18 cellular contexts compared by ENCODE assay signal in the genomic region with DNA sequence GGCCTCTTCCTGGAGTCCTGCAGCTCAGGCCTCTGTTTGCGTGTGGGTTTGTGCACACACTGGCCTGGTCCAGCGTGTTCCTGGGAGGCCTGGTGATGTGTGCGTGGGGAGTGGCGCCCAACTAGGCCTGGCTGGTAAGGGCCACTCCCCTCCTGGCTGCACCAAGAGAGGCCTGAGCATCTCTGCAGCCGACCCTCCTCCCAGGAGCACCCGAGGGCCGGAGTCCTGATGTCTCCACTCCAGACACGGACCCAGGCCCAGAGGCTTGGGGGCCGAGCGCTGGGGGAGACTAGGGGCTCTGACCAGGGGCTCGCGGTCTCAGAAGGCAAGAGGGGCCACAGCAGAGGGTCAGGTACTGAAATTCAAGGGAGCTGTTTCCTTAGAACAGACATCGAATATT. TPM values are rescaled to one million over a fixed set of nuclear protein-coding genes. Genes with fewer than 3 reads are reported as not detected.
DNase-seq lines count a peak whose midpoint lies in the region; ATAC-seq, FAIRE-seq and TF ChIP-seq lines count a peak whose summit lies in the region.
"Had no signal": no experiment of that assay in that cellular context is flagged by ENCODE, and none has a peak within 500 bp of the region (broad histone marks: within the 10 kb centered on the region; RNA-seq: fewer than 3 reads in every experiment).

No MANE protein-coding gene starts in this region.

- H3K14ac ChIP-seq in trophoblast cell (ENCODE audit: low read length): no peak overlapping the region

- H3K9me3 Mint-ChIP-seq in nephron: peaks cover 14% of the 10 kb centered on the region

- intact Hi-C loops in right lobe of liver (cut with DNase I): no loop called here
- intact Hi-C loops in HepG2 (cut with micrococcal nuclease; ENCODE audit: unreplicated experiment): no loop called here
- intact Hi-C loops in cardiac septum (cut with DNase I): no loop called here

- in situ Hi-C loops in HepG2 (cut with HindIII; ENCODE audit: extremely low pct_ligation_motif_present, low pct_unique_long_range_greater_than_20kb): no loop called here

- H2BK12ac ChIP-seq in trophoblast cell (ENCODE audit: low read length): no peak overlapping the region

- BruUV-seq in HepG2 (replicated peaks; lab: Mats Ljungman, UMichigan): no TSS peak

- H2AK5ac ChIP-seq in trophoblast cell (ENCODE audit: low read length): no peak overlapping the region

- POLR2A ChIA-PET in HepG2 (lab: Yijun Ruan, JAX): no interaction called here

- H3K79me2 ChIP-seq in HepG2 (ENCODE audit: insufficient read depth, low read length) (no peaks in the 10 kb centered on the region), trophoblast cell (ENCODE audit: control insufficient read depth, insufficient read depth, low read length, poor library complexity) (no peaks in the 10 kb centered on the region)

- ATAC-seq in right lobe of liver (no peak), HepG2 (no peak), GM21515 (IDR thresholded peaks at IDR 0.05; ENCODE audit: unreplicated experiment) (no peak)
- ATAC-seq: CD8-positive, alpha-beta T cell had no signal

- TF ChIP-seq CTCF in right lobe of liver (IDR thresholded peaks at IDR 0.05): no peak
- no peak for TF ChIP-seq CTCF in HepG2 (CRISPR knock-in tag; IDR thresholded peaks at IDR 0.05)
- TF ChIP-seq CTCF in nephron (IDR thresholded peaks at IDR 0.05; ENCODE audit: unreplicated experiment in 3 of 3): no peak

- no peak overlapping the region for H2BK5ac ChIP-seq in trophoblast cell (ENCODE audit: low read depth, low read length, poor library complexity)

- H2AFZ ChIP-seq in HepG2 (ENCODE audit: low read length) (no peak overlapping the region), trophoblast cell (ENCODE audit: insufficient read depth, low read length, poor library complexity) (no peak overlapping the region)

- no peak overlapping the region for H3K4ac ChIP-seq in trophoblast cell (ENCODE audit: low read depth, low read length)

- H3K27ac Mint-ChIP-seq in nephron: peak overlapping the region; percentile 67 to 89 (median 85)
- H3K27ac Mint-ChIP-seq: CD8-positive, alpha-beta T cell had no signal

- H3K4me3 ChIP-seq in right lobe of liver (no peak overlapping the region), HepG2 (replicated peaks in 1 of 3; ENCODE audit: insufficient read depth in 1 of 3, low read depth in 2 of 3, low read length in 3 of 3) (no peak overlapping the region), trophoblast cell (ENCODE audit: low read depth, low read length) (no peak overlapping the region)
- H3K4me3 ChIP-seq: BLaER1 had no signal

- no peaks in the 10 kb centered on the region for H3K79me1 ChIP-seq in trophoblast cell (ENCODE audit: low read length)

- H3K9ac ChIP-seq in HepG2 (ENCODE audit: insufficient read depth, low read depth, low read length) (no peak overlapping the region), trophoblast cell (ENCODE audit: low read length) (no peak overlapping the region)
- H3K9ac ChIP-seq: BLaER1, KMS-11 had no signal

- TF ChIP-seq POLR2A in right lobe of liver (IDR thresholded peaks at IDR 0.05): no peak
- TF ChIP-seq POLR2A in HepG2 (IDR thresholded peaks at IDR 0.05; ENCODE audit: insufficient read depth in 1 of 2, low read depth in 2 of 2, low read length in 2 of 2): no peak

- no peak overlapping the region for H2BK120ac ChIP-seq in trophoblast cell (ENCODE audit: insufficient read depth, low read length, poor library complexity)

- H3K36me3 ChIP-seq in right lobe of liver (no peaks in the 10 kb centered on the region), HepG2 (replicated peaks in 1 of 2; ENCODE audit: control insufficient read depth in 1 of 2, insufficient read depth in 2 of 2, low read length in 2 of 2) (no peaks in the 10 kb centered on the region), trophoblast cell (ENCODE audit: control insufficient read depth in 1 of 2, insufficient read depth in 2 of 2, low read length in 2 of 2) (no peaks in the 10 kb centered on the region)
- H3K36me3 ChIP-seq: BLaER1 had no signal

- H3K9me3 ChIP-seq in right lobe of liver: no peaks in the 10 kb centered on the region
- no peaks in the 10 kb centered on the region for H3K9me3 ChIP-seq in HepG2 (ENCODE audit: low read length)
- H3K9me3 ChIP-seq in trophoblast cell (ENCODE audit: insufficient read depth, low read depth, low read length): peaks cover 4% of the 10 kb centered on the region

- H3K27me3 Mint-ChIP-seq in nephron (ENCODE audit: low read depth): peaks cover 3% of the 10 kb centered on the region

- H3K4me2 ChIP-seq in HepG2 (ENCODE audit: low read depth, low read length) (no peak overlapping the region), trophoblast cell (ENCODE audit: low read length) (no peak overlapping the region)
- H3K4me2 ChIP-seq: BLaER1, KMS-11 had no signal

- H3K27ac ChIP-seq in right lobe of liver: no peak overlapping the region
- H3K27ac ChIP-seq in HepG2 (ENCODE audit: extremely low read length, insufficient read depth, low read length): no peak overlapping the region
- H3K27ac ChIP-seq in trophoblast cell (ENCODE audit: low read depth, low read length): no peak overlapping the region
- H3K27ac ChIP-seq: BLaER1, KMS-11 had no signal

- no peak overlapping the region for H3K23ac ChIP-seq in trophoblast cell (ENCODE audit: low read length)

- H3K4me1 Mint-ChIP-seq in nephron: peaks cover 44% of the 10 kb centered on the region

- no peak overlapping the region for H4K12ac ChIP-seq in trophoblast cell (ENCODE audit: low read depth, low read length)

- no peaks in the 10 kb centered on the region for H4K20me1 ChIP-seq in HepG2 (ENCODE audit: insufficient read depth, low read length)
- H4K20me1 ChIP-seq: BLaER1 had no signal

- H3K4me3 Mint-ChIP-seq in nephron: peak overlapping the region in 1 of 3 experiments; percentile 19
- H3K4me3 Mint-ChIP-seq: CD8-positive, alpha-beta T cell had no signal

- DNase-seq in right lobe of liver (peak in 2 of 3 donors; percentile 5 to 33), HepG2 (ENCODE audit: low spot score) (no peak), cardiac septum (ENCODE audit: low spot score) (peak; percentile 57), amniotic stem cell (lab: John Stamatoyannopoulos, UW) (no peak), trophoblast cell (no peak), SK-N-DZ (ENCODE audit: low spot score) (no peak)
- DNase-seq: Calu3, DMS53, NCI-H1417, NCI-H187 treated with DMSO at 0.1 percent for 48 hours, NCI-H345, NCI-H524 treated with DMSO at 0.1 percent for 48 hours had no signal

- no peak for TF ChIP-seq RAD21 in HepG2 (CRISPR knock-in tag; IDR thresholded peaks at IDR 0.05)

- no peaks in the 10 kb centered on the region for H3K4me1 ChIP-seq in right lobe of liver
- no peaks in the 10 kb centered on the region for H3K4me1 ChIP-seq in HepG2 (ENCODE audit: insufficient read depth, low read length)
- no peaks in the 10 kb centered on the region for H3K4me1 ChIP-seq in trophoblast cell (ENCODE audit: control insufficient read depth in 1 of 2, insufficient read depth in 2 of 2, low read length in 2 of 2)

- H3K27me3 ChIP-seq in right lobe of liver (no peaks in the 10 kb centered on the region), HepG2 (ENCODE audit: control insufficient read depth in 1 of 2, insufficient read depth in 2 of 2, low read length in 2 of 2) (no peaks in the 10 kb centered on the region; a peak in 1 of 5 replicates), trophoblast cell (ENCODE audit: insufficient read depth, low read length) (no peaks in the 10 kb centered on the region)
- H3K27me3 ChIP-seq: BLaER1 had no signal

- FAIRE-seq in HepG2 (lab: Jason Lieb, UNC): no peak
- FAIRE-seq: GM12891 had no signal

- 80% methylated on average over 4 of the region's 13 CpGs for WGBS in right lobe of liver (ENCODE audit: insufficient coverage, low coverage, low lambda C conversion rate, missing lambda C conversion rate)
- WGBS in HepG2 (ENCODE audit: low lambda C conversion rate): 86% methylated on average over 5 of the region's 13 CpGs
- no CpG with 5 or more reads among the region's 13 CpGs for WGBS in trophoblast cell (ENCODE audit: extremely low coverage, insufficient coverage, insufficient read length)

- no peak overlapping the region for H3K18ac ChIP-seq in trophoblast cell (ENCODE audit: low read length)

- H4K8ac ChIP-seq in trophoblast cell (ENCODE audit: low read depth, low read length): no peak overlapping the region

- CTCF ChIA-PET in HepG2 (lab: Yijun Ruan, JAX; ENCODE audit: low intra/inter-chr PET ratio, low total read pairs): no interaction called here

- no peak overlapping the region for H4K91ac ChIP-seq in trophoblast cell (ENCODE audit: low read depth, low read length)

- H3K36me3 Mint-ChIP-seq in nephron (ENCODE audit: low read depth): peaks cover 29% of the 10 kb centered on the region

- TF ChIP-seq EP300 in HepG2 (IDR thresholded peaks at IDR 0.05; ENCODE audit: low read depth in 2 of 2, low read length in 2 of 2): no peak
- no peak for TF ChIP-seq EP300 in HepG2 (CRISPR knock-in tag; IDR thresholded peaks at IDR 0.05; ENCODE audit: borderline replicate concordance)

RNA-seq across cellular contexts. Expression of a gene that starts 33.3 kb away (rescaled TPM):
- 1 to 10 TPM; 3.1 to 7.1 (median 4.5) TPM for total RNA-seq in right lobe of liver
- total RNA-seq in HepG2 (2016; rRNA removed; fragmentation: Illumina TruSeq; extraction: Trizol): 3.9 and 6.5 TPM in 2 replicates
- 1.5 and 2.2 TPM in 2 replicates for total RNA-seq in HepG2 (2016; cell fraction: cytosol; rRNA removed; fragmentation: Illumina TruSeq; extraction: Trizol; ENCODE audit: low read depth)
- 3.5 and 5.4 TPM in 2 replicates for total RNA-seq in HepG2 (2016; cell fraction: insoluble cytoplasmic fraction; rRNA removed; fragmentation: Illumina TruSeq; extraction: Trizol)
- 1.7 and 1.8 TPM in 2 replicates for total RNA-seq in HepG2 (2016; cell fraction: membrane; rRNA removed; fragmentation: Illumina TruSeq; extraction: Trizol)
- total RNA-seq in HepG2 (2016; cell fraction: nucleus; rRNA removed; fragmentation: Illumina TruSeq; extraction: Trizol): 6.4 and 6.8 TPM in 2 replicates
- polyA plus RNA-seq in HepG2 (2011; rRNA removed): 2.6 and 3.1 TPM in 2 replicates
- polyA plus RNA-seq in HepG2 (2011; cell fraction: cytosol; rRNA removed): 2.5 and 3.1 TPM in 2 replicates
- polyA plus RNA-seq in HepG2 (2011; cell fraction: nucleus; rRNA removed): 7.8 and 8.8 TPM in 2 replicates
- 1.3 and 1.7 TPM in 2 replicates for polyA plus RNA-seq in HepG2 (2012)
- 0.84 and 1.9 TPM in 2 replicates for polyA plus RNA-seq in HepG2 (2016; cell fraction: cytosol; fragmentation: Illumina TruSeq; extraction: Trizol; ENCODE audit: low read depth)
- polyA plus RNA-seq in HepG2 (2016; cell fraction: insoluble cytoplasmic fraction; fragmentation: Illumina TruSeq; extraction: Trizol; ENCODE audit: low read depth): 2.3 and 3.3 TPM in 2 replicates
- polyA plus RNA-seq in HepG2 (2016; cell fraction: membrane; fragmentation: Illumina TruSeq; extraction: Trizol; ENCODE audit: low read depth): 0.73 and 1.3 TPM in 2 replicates
- 8.2 and 9.2 TPM in 2 replicates for polyA plus RNA-seq in HepG2 (2016; cell fraction: nucleus; fragmentation: Illumina TruSeq; extraction: Trizol; ENCODE audit: insufficient read depth, low read depth)
- 6.7 and 28.4 TPM in 2 replicates for polyA minus RNA-seq in HepG2 (2011; rRNA and poly(A)+ RNA removed; ENCODE audit: low replicate concordance)
- polyA minus RNA-seq in HepG2 (2011; cell fraction: cytosol; rRNA and poly(A)+ RNA removed): 1.3 and 3.0 TPM in 2 replicates
- 7.5 and 8.9 TPM in 2 replicates for polyA minus RNA-seq in HepG2 (2011; cell fraction: nucleus; rRNA and poly(A)+ RNA removed)
- 3.6 TPM for total RNA-seq in cardiac septum
- polyA plus RNA-seq in trophoblast cell (2013): 3.2 and 3.5 TPM in 2 replicates
- 5.8 and 10.3 TPM in 2 replicates for polyA plus RNA-seq in SK-N-DZ (2014; cell fraction: cytosol; rRNA removed)
- 8.9 and 12.9 TPM in 2 replicates for polyA plus RNA-seq in SK-N-DZ (2014; cell fraction: nucleus; rRNA removed)

RNA-seq across cellular contexts. Expression of a gene that starts 33.6 kb away (rescaled TPM):
- total RNA-seq in right lobe of liver (100 to 1,000 TPM in 4 of 6 experiments, 10 to 100 TPM in 2; 76.5 to 166 (median 122) TPM), HepG2 (2016; rRNA removed; fragmentation: Illumina TruSeq; extraction: Trizol) (83.9 and 128 TPM in 2 replicates), cardiac septum (81.9 TPM)
- 51.3 and 72.8 TPM in 2 replicates for total RNA-seq in HepG2 (2016; cell fraction: cytosol; rRNA removed; fragmentation: Illumina TruSeq; extraction: Trizol; ENCODE audit: low read depth)
- total RNA-seq in HepG2 (2016; cell fraction: insoluble cytoplasmic fraction; rRNA removed; fragmentation: Illumina TruSeq; extraction: Trizol): 89.5 and 137 TPM in 2 replicates
- total RNA-seq in HepG2 (2016; cell fraction: membrane; rRNA removed; fragmentation: Illumina TruSeq; extraction: Trizol): 77.4 and 86.1 TPM in 2 replicates
- total RNA-seq in HepG2 (2016; cell fraction: nucleus; rRNA removed; fragmentation: Illumina TruSeq; extraction: Trizol): 76.0 and 95.5 TPM in 2 replicates
- polyA plus RNA-seq in HepG2 (2011; rRNA removed): 135 and 164 TPM in 2 replicates
- 82.7 and 131 TPM in 2 replicates for polyA plus RNA-seq in HepG2 (2011; cell fraction: cytosol; rRNA removed)
- polyA plus RNA-seq in HepG2 (2011; cell fraction: nucleus; rRNA removed): 155 and 197 TPM in 2 replicates
- polyA plus RNA-seq in HepG2 (2012): 64.5 and 73.8 TPM in 2 replicates
- polyA plus RNA-seq in HepG2 (2016; cell fraction: cytosol; fragmentation: Illumina TruSeq; extraction: Trizol; ENCODE audit: low read depth): 84.3 and 98.6 TPM in 2 replicates
- polyA plus RNA-seq in HepG2 (2016; cell fraction: insoluble cytoplasmic fraction; fragmentation: Illumina TruSeq; extraction: Trizol; ENCODE audit: low read depth): 87.8 and 97.0 TPM in 2 replicates
- 69.1 and 85.3 TPM in 2 replicates for polyA plus RNA-seq in HepG2 (2016; cell fraction: membrane; fragmentation: Illumina TruSeq; extraction: Trizol; ENCODE audit: low read depth)
- polyA plus RNA-seq in HepG2 (2016; cell fraction: nucleus; fragmentation: Illumina TruSeq; extraction: Trizol; ENCODE audit: insufficient read depth, low read depth): 191 and 194 TPM in 2 replicates
- 95.9 and 234 TPM in 2 replicates for polyA minus RNA-seq in HepG2 (2011; rRNA and poly(A)+ RNA removed; ENCODE audit: low replicate concordance)
- 32.9 and 45.5 TPM in 2 replicates for polyA minus RNA-seq in HepG2 (2011; cell fraction: cytosol; rRNA and poly(A)+ RNA removed)
- 23.3 and 29.3 TPM in 2 replicates for polyA minus RNA-seq in HepG2 (2011; cell fraction: nucleus; rRNA and poly(A)+ RNA removed)
- 186 and 190 TPM in 2 replicates for polyA plus RNA-seq in trophoblast cell (2013)
- 43.2 and 57.3 TPM in 2 replicates for polyA plus RNA-seq in SK-N-DZ (2014; cell fraction: cytosol; rRNA removed)
- 55.7 and 86.5 TPM in 2 replicates for polyA plus RNA-seq in SK-N-DZ (2014; cell fraction: nucleus; rRNA removed)

RNA-seq across cellular contexts. Expression of a gene that starts 54.3 kb away (rescaled TPM):
- total RNA-seq in right lobe of liver (10 to 100 TPM in 3 of 6 experiments, 1 to 10 TPM in 3; 7.4 to 24.3 (median 10.5) TPM), HepG2 (2016; rRNA removed; fragmentation: Illumina TruSeq; extraction: Trizol) (38.3 and 39.6 TPM in 2 replicates), cardiac septum (18.1 TPM)
- total RNA-seq in HepG2 (2016; cell fraction: cytosol; rRNA removed; fragmentation: Illumina TruSeq; extraction: Trizol; ENCODE audit: low read depth): 20.2 and 25.8 TPM in 2 replicates
- total RNA-seq in HepG2 (2016; cell fraction: insoluble cytoplasmic fraction; rRNA removed; fragmentation: Illumina TruSeq; extraction: Trizol): 37.8 and 38.9 TPM in 2 replicates
- 53.4 and 59.7 TPM in 2 replicates for total RNA-seq in HepG2 (2016; cell fraction: membrane; rRNA removed; fragmentation: Illumina TruSeq; extraction: Trizol)
- total RNA-seq in HepG2 (2016; cell fraction: nucleus; rRNA removed; fragmentation: Illumina TruSeq; extraction: Trizol): 27.1 and 27.5 TPM in 2 replicates
- polyA plus RNA-seq in HepG2 (2011; rRNA removed): 16.1 and 21.0 TPM in 2 replicates
- 16.3 and 20.9 TPM in 2 replicates for polyA plus RNA-seq in HepG2 (2011; cell fraction: cytosol; rRNA removed)
- polyA plus RNA-seq in HepG2 (2011; cell fraction: nucleus; rRNA removed): 49.0 and 57.5 TPM in 2 replicates
- 13.3 and 14.5 TPM in 2 replicates for polyA plus RNA-seq in HepG2 (2012)
- polyA plus RNA-seq in HepG2 (2016; cell fraction: cytosol; fragmentation: Illumina TruSeq; extraction: Trizol; ENCODE audit: low read depth): 27.1 and 37.0 TPM in 2 replicates
- 36.5 and 40.8 TPM in 2 replicates for polyA plus RNA-seq in HepG2 (2016; cell fraction: insoluble cytoplasmic fraction; fragmentation: Illumina TruSeq; extraction: Trizol; ENCODE audit: low read depth)
- 47.4 and 49.9 TPM in 2 replicates for polyA plus RNA-seq in HepG2 (2016; cell fraction: membrane; fragmentation: Illumina TruSeq; extraction: Trizol; ENCODE audit: low read depth)
- 44.7 and 46.3 TPM in 2 replicates for polyA plus RNA-seq in HepG2 (2016; cell fraction: nucleus; fragmentation: Illumina TruSeq; extraction: Trizol; ENCODE audit: insufficient read depth, low read depth)
- polyA minus RNA-seq in HepG2 (2011; rRNA and poly(A)+ RNA removed; ENCODE audit: low replicate concordance): 15.3 and 46.5 TPM in 2 replicates
- 9.7 and 12.0 TPM in 2 replicates for polyA minus RNA-seq in HepG2 (2011; cell fraction: cytosol; rRNA and poly(A)+ RNA removed)
- polyA minus RNA-seq in HepG2 (2011; cell fraction: nucleus; rRNA and poly(A)+ RNA removed): 18.4 and 20.1 TPM in 2 replicates
- 9.4 and 9.5 TPM in 2 replicates for polyA plus RNA-seq in trophoblast cell (2013)
- polyA plus RNA-seq in SK-N-DZ (2014; cell fraction: cytosol; rRNA removed): 22.5 and 23.5 TPM in 2 replicates
- polyA plus RNA-seq in SK-N-DZ (2014; cell fraction: nucleus; rRNA removed): 16.4 and 21.5 TPM in 2 replicates

Comparison
In these comparisons a context has a peak if more than half of its experiments do, and no peak if none do; other contexts are left out.
1. DNase-seq: peak in right lobe of liver (2 of 3) and cardiac septum (single experiment); none in HepG2 (single experiment), amniotic stem cell (single experiment), trophoblast cell (0 of 2) and SK-N-DZ (single experiment).